Comparison of ENCODE assay signal across 27 cellular contexts in genomic region chr2:147345246-147345645, GRCh38.
DNase-seq lines count a peak whose midpoint lies in the region; ATAC-seq and FAIRE-seq lines count a peak whose summit lies in the region.
"Had no signal": no experiment of that assay in that cellular context is flagged by ENCODE, and none has a peak within 500 bp of the region (broad histone marks: within the 10 kb centered on the region; RNA-seq: fewer than 3 reads in every experiment).

No MANE protein-coding gene starts in this region.

- peak overlapping the region; percentile 14 for H3K27ac Mint-ChIP-seq in activated naive CD4-positive, alpha-beta T cell treated with anti-CD3 and anti-CD28 coated beads, Interleukin-2, amount 50 U/mL, for 24 hours
- H3K27ac Mint-ChIP-seq: activated CD4-positive, alpha-beta T cell treated with anti-CD3 and anti-CD28 coated beads, Interleukin-2, amount 10 ng/mL, durations not matched to agents 24 days and 14 days; effector memory CD8-positive, alpha-beta T cell; progenitor cell of endocrine pancreas had no signal

- H3K4me1 Mint-ChIP-seq in activated naive CD4-positive, alpha-beta T cell treated with anti-CD3 and anti-CD28 coated beads, Interleukin-2, amount 50 U/mL, for 24 hours, result no peaks in the 10 kb centered on the region
- H3K4me1 Mint-ChIP-seq: activated CD4-positive, alpha-beta T cell treated with anti-CD3 and anti-CD28 coated beads, Interleukin-2, amount 10 ng/mL, durations not matched to agents 24 days and 14 days; neural crest cell had no signal

- H3K36me3 Mint-ChIP-seq in activated naive CD4-positive, alpha-beta T cell treated with anti-CD3 and anti-CD28 coated beads, Interleukin-2, amount 50 U/mL, for 24 hours, result peaks cover 4% of the 10 kb centered on the region

- H3K27me3 Mint-ChIP-seq in activated naive CD4-positive, alpha-beta T cell treated with anti-CD3 and anti-CD28 coated beads, Interleukin-2, amount 50 U/mL, for 24 hours, result peaks cover 3% of the 10 kb centered on the region
- H3K27me3 Mint-ChIP-seq: effector memory CD8-positive, alpha-beta T cell; progenitor cell of endocrine pancreas had no signal

- DNase-seq in activated naive CD4-positive, alpha-beta T cell treated with Interleukin-2 at 50 U/mL for 16 hours, result no peak
- peak; percentile 7 for DNase-seq in T1000 (lab: John Stamatoyannopoulos, UW)
- peak; percentile 10 for DNase-seq in fibroblast of peridontal ligament (ENCODE audit: extremely low read depth)
- peak; percentile 38 for DNase-seq in urothelium cell line (ENCODE audit: low spot score)
- no peak for DNase-seq in globus pallidus (ENCODE audit: low spot score)
- no peak for DNase-seq in left lobe of liver (ENCODE audit: low spot score)
- DNase-seq in NCI-H146 treated with DMSO at 0.1 percent for 48 hours (lab: John Stamatoyannopoulos, UW; ENCODE audit: unreplicated experiment), result no peak
- DNase-seq: activated CD4-positive, alpha-beta T cell treated with anti-CD3 and anti-CD28 coated beads, Interleukin-2, amount 10 ng/mL, durations not matched to agents 24 days and 14 days; activated CD8-positive, alpha-beta memory T cell treated with anti-CD3 and anti-CD28 coated beads, Interleukin-2, amount 50 U/mL, for 48 hours; activated gamma-delta T cell; amniotic stem cell; C1 segment of cervical spinal cord; cerebellar nuclear complex; effector memory CD8-positive, alpha-beta T cell; left cardiac atrium; NCI-H1092; NCI-H2081; RPMI8226; stimulated activated CD4-positive, alpha-beta T cell treated with anti-CD3 and anti-CD28 coated beads, Interleukin-4, amount 100 ng/mL, for 24 hours; SW 1271 had no signal

- no peak for FAIRE-seq in urothelium cell line (lab: Jason Lieb, UNC)
- FAIRE-seq: A204.1, frontal cortex, K562 had no signal

- H3K9me3 Mint-ChIP-seq in activated naive CD4-positive, alpha-beta T cell treated with anti-CD3 and anti-CD28 coated beads, Interleukin-2, amount 50 U/mL, for 24 hours, result peaks cover 14% of the 10 kb centered on the region

- ATAC-seq in left lobe of liver, result no peak
- ATAC-seq: effector memory CD8-positive, alpha-beta T cell; HCT116; K562; left cardiac atrium had no signal

- H3K4me3 Mint-ChIP-seq in activated naive CD4-positive, alpha-beta T cell treated with anti-CD3 and anti-CD28 coated beads, Interleukin-2, amount 50 U/mL, for 24 hours, result no peak overlapping the region
- H3K4me3 Mint-ChIP-seq: activated CD4-positive, alpha-beta T cell treated with anti-CD3 and anti-CD28 coated beads, Interleukin-2, amount 10 ng/mL, durations not matched to agents 24 days and 14 days; effector memory CD8-positive, alpha-beta T cell; neural crest cell had no signal

Comparison
In these comparisons a context has a peak if more than half of its experiments do, and no peak if none do; other contexts are left out.
1. DNase-seq: peak in T1000 (single experiment), fibroblast of peridontal ligament (single experiment) and urothelium cell line (single experiment); none in activated naive CD4-positive, alpha-beta T cell treated with Interleukin-2 at 50 U/mL for 16 hours (single experiment), globus pallidus (single experiment), left lobe of liver (single experiment) and NCI-H146 treated with DMSO at 0.1 percent for 48 hours (single experiment).